ENCODE assay signal across 8 cellular contexts in genomic region chr11:57762235-57762866, GRCh38. TPM values are rescaled to one million over a fixed set of nuclear protein-coding genes. Genes with fewer than 3 reads are reported as not detected.
DNase-seq lines count a peak whose midpoint lies in the region; ATAC-seq, FAIRE-seq and TF ChIP-seq lines count a peak whose summit lies in the region.

No MANE protein-coding gene starts in this region.

- DNase-seq in Calu3: no peak
- DNase-seq in PC-3: peak; percentile 23
- DNase-seq in esophagus muscularis mucosa (ENCODE audit: extremely low spot score): no peak
- DNase-seq in ovary: no peak
- DNase-seq in GM12892 (ENCODE audit: insufficient read length): no peak
- DNase-seq in amniotic stem cell (lab: John Stamatoyannopoulos, UW): no peak
- no peak for DNase-seq in NCI-H446 (lab: John Stamatoyannopoulos, UW)
- no peak for DNase-seq in T1000 (lab: John Stamatoyannopoulos, UW)

- H3K4me1 ChIP-seq in PC-3 (ENCODE audit: insufficient read depth, low read length) (peaks cover 26% of the 10 kb centered on the region), esophagus muscularis mucosa (peaks cover 25 to 41% (median 38%) of the 10 kb centered on the region in 4 donors), ovary (ENCODE audit: insufficient read depth) (peaks cover 8% of the 10 kb centered on the region)

- peaks cover 30% of the 10 kb centered on the region for H3K4me1 Mint-ChIP-seq in Calu3 (ENCODE audit: low read depth, unreplicated experiment)

- POLR2A ChIA-PET in PC-3 (lab: Charles Lee; ENCODE audit: unreplicated experiment): interaction anchor here (0.6 to 3.9 kb wide), 3 partner anchors 16 to 37 kb away, joined by 16 to 39 read pairs (median 18); no protein-coding TSS in a partner anchor

- H3K9me3 Mint-ChIP-seq in Calu3 (ENCODE audit: low read depth, unreplicated experiment): no peaks in the 10 kb centered on the region

- no peak for TF ChIP-seq POLR2A in esophagus muscularis mucosa (IDR thresholded peaks at IDR 0.05; ENCODE audit: low read depth)
- TF ChIP-seq POLR2A in ovary (IDR thresholded peaks at IDR 0.05): no peak
- TF ChIP-seq POLR2A in GM12892 (IDR thresholded peaks at IDR 0.05; ENCODE audit: low read depth, low read length): no peak

- no peaks in the 10 kb centered on the region for H3K27me3 Mint-ChIP-seq in Calu3 (ENCODE audit: unreplicated experiment)

- H3K9me3 ChIP-seq in PC-3 (ENCODE audit: low read length) (no peaks in the 10 kb centered on the region), esophagus muscularis mucosa (no peaks in the 10 kb centered on the region), ovary (no peaks in the 10 kb centered on the region)

- H3K27me3 ChIP-seq in PC-3 (ENCODE audit: low read length): no peaks in the 10 kb centered on the region
- no peaks in the 10 kb centered on the region for H3K27me3 ChIP-seq in esophagus muscularis mucosa
- no peaks in the 10 kb centered on the region for H3K27me3 ChIP-seq in ovary

- CTCF ChIA-PET in Calu3 (lab: Charles Lee) (interaction anchor here (0.6 to 4.3 kb wide), 8 partner anchors 10 to 37 kb away, joined by 3 to 30 read pairs (median 8); partner anchors contain the start of gene BTBD18), PC-3 (lab: Charles Lee) (interaction anchor here (0.5 to 2.3 kb wide), 6 partner anchors 16 to 38 kb away, joined by 3 to 56 read pairs (median 9); no protein-coding TSS in a partner anchor)

- BruUV-seq in Calu3 (replicated peaks; lab: Mats Ljungman, UMichigan) (TSS peak; percentile 75), PC-3 (replicated peaks; lab: Mats Ljungman, UMichigan) (TSS peak; percentile 76)

- H3K9ac ChIP-seq in PC-3 (ENCODE audit: low read length): peak overlapping the region; percentile 91

- FAIRE-seq in GM12892 (lab: Jason Lieb, UNC): no peak

- H3K36me3 Mint-ChIP-seq in Calu3 (ENCODE audit: insufficient read depth, unreplicated experiment): peaks cover 64% of the 10 kb centered on the region

- no peaks in the 10 kb centered on the region for H3F3A ChIP-seq in PC-3 (ENCODE audit: low read length, unreplicated experiment)

- peak overlapping the region; percentile 99 for H3K27ac Mint-ChIP-seq in Calu3 (ENCODE audit: unreplicated experiment)

- H3K4me3 ChIP-seq in PC-3 (ENCODE audit: low read length) (peak overlapping the region; percentile 79), esophagus muscularis mucosa (peak overlapping the region; percentile 50 to 74 (median 72)), ovary (peak overlapping the region; percentile 60)

- H2AFZ ChIP-seq in PC-3 (ENCODE audit: low read length): peak overlapping the region; percentile 40; the same call in 1 of the 2 replicates

- WGBS in esophagus muscularis mucosa: under 1% methylated on average over 9 of the region's 9 CpGs
- WGBS in ovary, 3 donors: 0 to 2% (median 0%) methylated on average over 9 of the region's 9 CpGs

- peak overlapping the region; percentile 88 for H3K4me3 Mint-ChIP-seq in Calu3 (ENCODE audit: low read depth, unreplicated experiment)

- peak overlapping the region; percentile 84 for H3K4me2 ChIP-seq in PC-3 (ENCODE audit: low read length)

- TF ChIP-seq EP300 in esophagus muscularis mucosa (IDR thresholded peaks at IDR 0.05) (no peak), ovary (IDR thresholded peaks at IDR 0.05) (no peak)

- peaks cover 58% of the 10 kb centered on the region for H3K79me2 ChIP-seq in PC-3 (ENCODE audit: low read length)

- H3K36me3 ChIP-seq in PC-3 (ENCODE audit: low read depth, low read length): no peaks in the 10 kb centered on the region; the same call in 1 of the 2 replicates
- H3K36me3 ChIP-seq in esophagus muscularis mucosa: no peaks in the 10 kb centered on the region
- H3K36me3 ChIP-seq in ovary: no peaks in the 10 kb centered on the region

- intact Hi-C loops in Calu3 (cut with micrococcal nuclease; ENCODE audit: unreplicated experiment): loop anchor here (2.0 kb wide), 1 partner anchor 36 kb away; no protein-coding TSS in a partner anchor
- intact Hi-C loops in PC-3 (cut with micrococcal nuclease): loop anchor here (5.0 kb wide), 2 partner anchors 630 to 750 kb away; no protein-coding TSS in a partner anchor
- intact Hi-C loops in esophagus muscularis mucosa (cut with DNase I): loop anchor here (2.0 kb wide), 1 partner anchor 36 kb away; no protein-coding TSS in a partner anchor
- intact Hi-C loops in ovary (cut with DNase I): loop anchor here in 2 of 4 donors (1.0 to 5.0 kb wide), 3 partner anchors 40 to 95 kb away; partner anchors contain the start of gene ZDHHC5 (in 1 of the 2)

- TF ChIP-seq CTCF in Calu3 (IDR thresholded peaks at IDR 0.05; ENCODE audit: unreplicated experiment) (no peak), PC-3 (conservative IDR thresholded peaks at IDR 0.05; ENCODE audit: low read depth, low read length) (no peak), esophagus muscularis mucosa (IDR thresholded peaks at IDR 0.05) (no peak), ovary (IDR thresholded peaks at IDR 0.05) (no peak)

- H3K27ac ChIP-seq in PC-3 (ENCODE audit: low read length) (peak overlapping the region; percentile 84), esophagus muscularis mucosa (replicated peaks in 1 of 4) (peak overlapping the region; percentile 88 to 92 (median 92)), ovary (peak overlapping the region; percentile 60 to 92)

- no peaks in the 10 kb centered on the region for H3K9me2 ChIP-seq in PC-3 (replicated peaks; ENCODE audit: low read length)

- ATAC-seq in PC-3: no peak; the same call in 1 of the 2 replicates

- H4K20me1 ChIP-seq in PC-3 (ENCODE audit: low read length): peaks cover 44% of the 10 kb centered on the region

RNA-seq across cellular contexts. Expression of gene CTNND1, which starts 0.7 kb away (rescaled TPM):
- 318 and 323 TPM in 2 replicates for total RNA-seq in Calu3 (2022)
- total RNA-seq in PC-3 (2014; rRNA removed): 117 and 121 TPM in 2 replicates
- total RNA-seq in esophagus muscularis mucosa: 100 to 1,000 TPM in 1 of 4 donors, 10 to 100 TPM in 3; 78.1 to 101 (median 89.5) TPM
- 100 to 1,000 TPM in 6 of 7 donors, 10 to 100 TPM in 1; 58.4 to 134 (median 119) TPM for total RNA-seq in ovary
- 100 to 1,000 TPM in 1 of 2 donors, 10 to 100 TPM in 1; 40.3 to 153 TPM for polyA plus RNA-seq in ovary
- polyA plus RNA-seq in GM12892 (2012; ENCODE audit: missing spikeins): 17.7 TPM

RNA-seq across cellular contexts. Expression of gene BTBD18, which starts 10.7 kb away (rescaled TPM):
- total RNA-seq in Calu3 (2022): not detected in 2 replicates
- not detected in 2 replicates for total RNA-seq in PC-3 (2014; rRNA removed)
- not detected for total RNA-seq in esophagus muscularis mucosa
- not detected for total RNA-seq in ovary
- polyA plus RNA-seq in ovary: under 1 TPM in 1 of 2 donors, not detected in 1; 0.02 TPM
- polyA plus RNA-seq in GM12892 (2012; ENCODE audit: missing spikeins): 1.0 TPM

RNA-seq across cellular contexts. Expression of gene SELENOH, which starts 21.1 kb away (rescaled TPM):
- total RNA-seq in Calu3 (2022) (124 and 131 TPM in 2 replicates), PC-3 (2014; rRNA removed) (306 and 353 TPM in 2 replicates), esophagus muscularis mucosa (100 to 1,000 TPM in 1 of 4 donors, 10 to 100 TPM in 3; 71.4 to 109 (median 82.6) TPM), ovary (100 to 1,000 TPM in 5 of 7 donors, 10 to 100 TPM in 2; 88.1 to 244 (median 107) TPM)
- polyA plus RNA-seq in ovary: 100 to 1,000 TPM in 1 of 2 donors, 10 to 100 TPM in 1; 33.9 to 142 TPM
- polyA plus RNA-seq in GM12892 (2012; ENCODE audit: missing spikeins): 135 TPM

RNA-seq across cellular contexts. Expression of gene TMX2, which starts 50.0 kb away (rescaled TPM):
- total RNA-seq in Calu3 (2022): 146 and 152 TPM in 2 replicates
- total RNA-seq in PC-3 (2014; rRNA removed): 228 and 241 TPM in 2 replicates
- total RNA-seq in esophagus muscularis mucosa: 10 to 100 TPM; 31.1 to 52.8 (median 46.1) TPM
- total RNA-seq in ovary: 10 to 100 TPM; 31.5 to 86.2 (median 56.8) TPM
- 100 to 1,000 TPM in 1 of 2 donors, 10 to 100 TPM in 1; 63.3 to 130 TPM for polyA plus RNA-seq in ovary
- 51.9 TPM for polyA plus RNA-seq in GM12892 (2012; ENCODE audit: missing spikeins)

RNA-seq across cellular contexts. Expression of gene MED19, which starts 50.3 kb away (rescaled TPM):
- total RNA-seq in Calu3 (2022) (21.2 and 24.4 TPM in 2 replicates), PC-3 (2014; rRNA removed) (41.8 and 42.3 TPM in 2 replicates), esophagus muscularis mucosa (10 to 100 TPM in 3 of 4 donors, 1 to 10 TPM in 1; 5.8 to 26.1 (median 11.8) TPM), ovary (10 to 100 TPM in 6 of 7 donors, 1 to 10 TPM in 1; 9.8 to 18.2 (median 13.0) TPM)
- polyA plus RNA-seq in ovary: 10 to 100 TPM; 13.8 to 19.8 TPM
- polyA plus RNA-seq in GM12892 (2012; ENCODE audit: missing spikeins): 12.4 TPM
